In the genomic region with DNA sequence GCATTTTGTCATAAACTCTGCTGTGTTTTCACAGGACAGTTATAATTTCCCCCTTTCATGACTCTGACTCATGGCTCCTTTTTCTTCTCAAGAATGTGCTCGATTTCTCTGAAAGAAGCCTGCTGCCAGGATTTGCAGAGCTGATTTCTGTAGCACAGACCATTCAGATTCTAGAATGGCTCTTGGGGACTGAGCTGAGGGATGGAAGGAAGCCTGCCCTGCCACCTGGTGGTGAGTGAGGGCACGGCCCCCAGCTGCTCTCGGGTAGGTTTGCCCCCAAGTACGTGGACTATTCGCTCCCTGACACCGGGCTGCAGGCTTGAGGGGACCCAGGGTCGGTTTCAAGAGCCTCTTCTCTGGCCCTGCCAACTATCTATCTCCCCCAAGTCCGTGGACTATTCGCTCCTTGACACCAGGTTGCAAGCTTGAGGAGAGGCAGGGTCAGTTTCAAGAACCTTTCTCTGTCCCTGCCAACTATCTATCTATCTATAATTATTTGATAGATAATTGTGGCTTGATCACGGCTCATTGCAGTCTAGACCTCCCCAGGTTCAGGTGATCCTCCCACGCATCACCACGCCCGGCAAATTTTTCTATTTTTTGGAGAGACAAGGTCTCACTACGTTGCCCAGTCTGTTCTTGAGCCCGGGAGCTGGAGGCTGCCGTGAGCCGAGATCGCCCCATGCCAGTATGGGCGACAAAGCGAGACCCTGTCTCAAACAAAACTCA, we compare ENCODE assay signal across 1 cellular context.
TF ChIP-seq lines count a peak whose summit lies in the region.

No MANE protein-coding gene starts in this region.

TF ChIP-seq in GM12878, 131 proteins besides CTCF, POLR2A, EP300 and RAD21 (continued from another document):
- TF ChIP-seq, protein P1, sequence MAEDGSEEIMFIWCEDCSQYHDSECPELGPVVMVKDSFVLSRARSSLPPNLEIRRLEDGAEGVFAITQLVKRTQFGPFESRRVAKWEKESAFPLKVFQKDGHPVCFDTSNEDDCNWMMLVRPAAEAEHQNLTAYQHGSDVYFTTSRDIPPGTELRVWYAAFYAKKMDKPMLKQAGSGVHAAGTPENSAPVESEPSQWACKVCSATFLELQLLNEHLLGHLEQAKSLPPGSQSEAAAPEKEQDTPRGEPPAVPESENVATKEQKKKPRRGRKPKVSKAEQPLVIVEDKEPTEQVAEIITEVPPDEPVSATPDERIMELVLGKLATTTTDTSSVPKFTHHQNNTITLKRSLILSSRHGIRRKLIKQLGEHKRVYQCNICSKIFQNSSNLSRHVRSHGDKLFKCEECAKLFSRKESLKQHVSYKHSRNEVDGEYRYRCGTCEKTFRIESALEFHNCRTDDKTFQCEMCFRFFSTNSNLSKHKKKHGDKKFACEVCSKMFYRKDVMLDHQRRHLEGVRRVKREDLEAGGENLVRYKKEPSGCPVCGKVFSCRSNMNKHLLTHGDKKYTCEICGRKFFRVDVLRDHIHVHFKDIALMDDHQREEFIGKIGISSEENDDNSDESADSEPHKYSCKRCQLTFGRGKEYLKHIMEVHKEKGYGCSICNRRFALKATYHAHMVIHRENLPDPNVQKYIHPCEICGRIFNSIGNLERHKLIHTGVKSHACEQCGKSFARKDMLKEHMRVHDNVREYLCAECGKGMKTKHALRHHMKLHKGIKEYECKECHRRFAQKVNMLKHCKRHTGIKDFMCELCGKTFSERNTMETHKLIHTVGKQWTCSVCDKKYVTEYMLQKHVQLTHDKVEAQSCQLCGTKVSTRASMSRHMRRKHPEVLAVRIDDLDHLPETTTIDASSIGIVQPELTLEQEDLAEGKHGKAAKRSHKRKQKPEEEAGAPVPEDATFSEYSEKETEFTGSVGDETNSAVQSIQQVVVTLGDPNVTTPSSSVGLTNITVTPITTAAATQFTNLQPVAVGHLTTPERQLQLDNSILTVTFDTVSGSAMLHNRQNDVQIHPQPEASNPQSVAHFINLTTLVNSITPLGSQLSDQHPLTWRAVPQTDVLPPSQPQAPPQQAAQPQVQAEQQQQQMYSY (CRISPR knock-in tag; IDR thresholded peaks at IDR 0.05), result no peak
- TF ChIP-seq ESRRA (IDR thresholded peaks at IDR 0.05; ENCODE audit: low read length), result no peak
- no peak for TF ChIP-seq DPF2 (IDR thresholded peaks at IDR 0.05)
- no peak for TF ChIP-seq ZSCAN29 (IDR thresholded peaks at IDR 0.05)
- no peak for TF ChIP-seq NFIC (IDR thresholded peaks at IDR 0.05; ENCODE audit: low read depth, low read length)
- no peak for TF ChIP-seq SRF (IDR thresholded peaks at IDR 0.05; ENCODE audit: low read depth in 2 of 2, low read length in 2 of 2)
- TF ChIP-seq, protein P2, sequence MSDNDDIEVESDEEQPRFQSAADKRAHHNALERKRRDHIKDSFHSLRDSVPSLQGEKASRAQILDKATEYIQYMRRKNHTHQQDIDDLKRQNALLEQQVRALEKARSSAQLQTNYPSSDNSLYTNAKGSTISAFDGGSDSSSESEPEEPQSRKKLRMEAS (IDR thresholded peaks at IDR 0.05; ENCODE audit: low read depth, low read length), result no peak
- no peak for TF ChIP-seq MEF2A (IDR thresholded peaks at IDR 0.05; ENCODE audit: insufficient read depth, low read depth, low read length)
- TF ChIP-seq SUZ12 (IDR thresholded peaks at IDR 0.05; ENCODE audit: unreplicated experiment), result no peak
- TF ChIP-seq EZH2 (IDR thresholded peaks at IDR 0.05; ENCODE audit: borderline replicate concordance, control insufficient read depth, low read depth, low read length), result no peak
- TF ChIP-seq POLR2AphosphoS2 (IDR thresholded peaks at IDR 0.05; ENCODE audit: low read depth, low read length), result no peak
- no peak for TF ChIP-seq E4F1 (IDR thresholded peaks at IDR 0.05; ENCODE audit: borderline replicate concordance, partially characterized antibody)
- TF ChIP-seq RBBP5 (conservative IDR thresholded peaks at IDR 0.05), result no peak
- TF ChIP-seq NR2C2 (IDR thresholded peaks at IDR 0.05; ENCODE audit: borderline replicate concordance, control insufficient read depth, insufficient read length, low read depth), result no peak
- no peak for TF ChIP-seq SPI1 (IDR thresholded peaks at IDR 0.05; ENCODE audit: borderline replicate concordance, insufficient read depth, low read depth, low read length)
- no peak for TF ChIP-seq PAX8 (IDR thresholded peaks at IDR 0.05)
- 0 out of 2 replicates have a peak, but pooled peaks have one; percentile 13 for TF ChIP-seq TCF3 (IDR thresholded peaks at IDR 0.05; ENCODE audit: borderline replicate concordance, insufficient read depth, low read depth, low read length)
- no peak for TF ChIP-seq BHLHE40 (IDR thresholded peaks at IDR 0.05; ENCODE audit: borderline replicate concordance in 1 of 2, low read depth in 2 of 2, low read length in 1 of 2)
- TF ChIP-seq SIN3A (IDR thresholded peaks at IDR 0.05; ENCODE audit: low read depth, low read length), result no peak
- no peak for TF ChIP-seq SMAD5 (IDR thresholded peaks at IDR 0.05; ENCODE audit: low read depth)
- peak; percentile 40; the same call in 1 of the 2 replicates for TF ChIP-seq YY1 (IDR thresholded peaks at IDR 0.05; ENCODE audit: low read depth, low read length)
- TF ChIP-seq, protein P3, sequence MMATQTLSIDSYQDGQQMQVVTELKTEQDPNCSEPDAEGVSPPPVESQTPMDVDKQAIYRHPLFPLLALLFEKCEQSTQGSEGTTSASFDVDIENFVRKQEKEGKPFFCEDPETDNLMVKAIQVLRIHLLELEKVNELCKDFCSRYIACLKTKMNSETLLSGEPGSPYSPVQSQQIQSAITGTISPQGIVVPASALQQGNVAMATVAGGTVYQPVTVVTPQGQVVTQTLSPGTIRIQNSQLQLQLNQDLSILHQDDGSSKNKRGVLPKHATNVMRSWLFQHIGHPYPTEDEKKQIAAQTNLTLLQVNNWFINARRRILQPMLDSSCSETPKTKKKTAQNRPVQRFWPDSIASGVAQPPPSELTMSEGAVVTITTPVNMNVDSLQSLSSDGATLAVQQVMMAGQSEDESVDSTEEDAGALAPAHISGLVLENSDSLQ (IDR thresholded peaks at IDR 0.05), result no peak
- no peak for TF ChIP-seq RFX5 (IDR thresholded peaks at IDR 0.05; ENCODE audit: low read depth, low read length)
- no peak for TF ChIP-seq MXI1 (IDR thresholded peaks at IDR 0.05; ENCODE audit: low read depth, low read length)
- TF ChIP-seq IKZF1 (conservative IDR thresholded peaks at IDR 0.05), result no peak
- TF ChIP-seq YBX1 (IDR thresholded peaks at IDR 0.05), result no peak
- no peak for TF ChIP-seq SKIL (IDR thresholded peaks at IDR 0.05; ENCODE audit: low read depth, poor library complexity, severe bottlenecking)
- no peak for TF ChIP-seq MTA3 (IDR thresholded peaks at IDR 0.05; ENCODE audit: borderline replicate concordance, low read length)
- no peak for TF ChIP-seq BCLAF1 (IDR thresholded peaks at IDR 0.05)
- no peak for TF ChIP-seq FOS (IDR thresholded peaks at IDR 0.05; ENCODE audit: borderline replicate concordance, extremely low read depth, insufficient read length)
- TF ChIP-seq KAT2A (conservative IDR thresholded peaks at IDR 0.05; ENCODE audit: control insufficient read depth, low read depth, low read length), result no peak
- TF ChIP-seq RB1 (IDR thresholded peaks at IDR 0.05; ENCODE audit: borderline replicate concordance), result 0 out of 2 replicates have a peak, but pooled peaks have one; percentile 41
- TF ChIP-seq CBFB (IDR thresholded peaks at IDR 0.05; ENCODE audit: low read depth), result no peak
- TF ChIP-seq PAX5 (IDR thresholded peaks at IDR 0.05; ENCODE audit: borderline replicate concordance, low read depth, low read length), result no peak
- no peak for TF ChIP-seq NRF1 (conservative IDR thresholded peaks at IDR 0.05; ENCODE audit: low read depth, low read length)
